In the genomic region with DNA sequence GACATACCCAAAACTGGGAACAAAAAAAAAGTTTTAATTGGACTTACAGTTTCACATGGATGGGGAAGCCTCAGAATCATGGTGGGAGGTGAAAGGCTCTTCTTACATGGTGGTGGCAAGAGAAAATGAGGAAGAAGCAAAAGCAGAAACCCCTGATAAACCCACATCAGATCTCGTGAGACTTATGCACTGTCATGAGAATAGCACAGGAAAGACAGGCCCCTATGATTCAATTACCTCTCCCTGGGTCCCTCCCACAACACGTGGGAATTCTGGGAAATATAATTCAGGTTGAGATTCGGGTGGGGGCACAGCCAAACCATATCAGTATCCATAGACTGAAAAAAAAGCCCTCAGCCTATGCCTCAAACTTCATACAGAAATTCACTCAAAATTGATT, we compare ENCODE assay signal across 7 cellular contexts.
"Had no signal": no experiment of that assay in that cellular context is flagged by ENCODE, and none has a peak within 500 bp of the region (broad histone marks: within the 10 kb centered on the region; RNA-seq: fewer than 3 reads in every experiment).

No MANE protein-coding gene starts in this region.

- FAIRE-seq: HTR-8/SVneo had no signal

- DNase-seq: GM23248, GOT3, H9, HCEC 1CT, IMR-90, KG1 had no signal
